11 cellular contexts compared by ENCODE assay signal in genomic region chr1:58290685-58291372, GRCh38.
DNase-seq lines count a peak whose midpoint lies in the region; ATAC-seq and TF ChIP-seq lines count a peak whose summit lies in the region.
"Had no signal": no experiment of that assay in that cellular context is flagged by ENCODE, and none has a peak within 500 bp of the region (broad histone marks: within the 10 kb centered on the region; RNA-seq: fewer than 3 reads in every experiment).

No MANE protein-coding gene starts in this region.

- 57% methylated on average over 4 of the region's 6 CpGs for WGBS in mesenchymal stem cell

- H3K27ac ChIP-seq in mesenchymal stem cell (ENCODE audit: low read length, poor library complexity, severe bottlenecking) = no peak overlapping the region
- no peak overlapping the region for H3K27ac ChIP-seq in vagina

- no peak overlapping the region for H3K4me2 ChIP-seq in mesenchymal stem cell (ENCODE audit: low read length, poor library complexity, severe bottlenecking)

- H3K14ac ChIP-seq in mesenchymal stem cell (ENCODE audit: low read length in 2 of 2) = no peak overlapping the region

- DNase-seq in Daoy (ENCODE audit: low read depth) (peak; percentile 5), Kasumi-1 (lab: John Stamatoyannopoulos, UW) (peak; percentile 0 to 24), T47D (ENCODE audit: low read depth in 1 of 2, low spot score in 1 of 2) (peak; percentile 17 to 40), mesenchymal stem cell (peak; percentile 17), vagina (ENCODE audit: extremely low spot score in 2 of 2) (no peak), globus pallidus (ENCODE audit: low spot score) (no peak)
- DNase-seq: activated CD4-positive, alpha-beta T cell treated with anti-CD3 and anti-CD28 coated beads for 4 hours; NCI-H526 treated with DMSO at 0.1 percent for 48 hours had no signal

- TF ChIP-seq CTCF in vagina (IDR thresholded peaks at IDR 0.05) = no peak

- no peak overlapping the region for H2BK120ac ChIP-seq in mesenchymal stem cell (ENCODE audit: low read depth, low read length)

- H3K9me3 ChIP-seq in mesenchymal stem cell (ENCODE audit: control insufficient read depth, low read length) (no peaks in the 10 kb centered on the region), vagina (no peaks in the 10 kb centered on the region)

- H3K23ac ChIP-seq in mesenchymal stem cell (ENCODE audit: low read length in 2 of 2) = no peak overlapping the region

- no peak overlapping the region for H4K91ac ChIP-seq in mesenchymal stem cell (ENCODE audit: low read length)

- H3K18ac ChIP-seq in mesenchymal stem cell (ENCODE audit: low read depth in 1 of 2, low read length in 2 of 2) = no peak overlapping the region

- H3K27me3 ChIP-seq in mesenchymal stem cell (ENCODE audit: control insufficient read depth in 1 of 2, insufficient read depth in 1 of 2, low read length in 2 of 2) (no peaks in the 10 kb centered on the region), vagina (no peaks in the 10 kb centered on the region)

- no peak overlapping the region for H2AFZ ChIP-seq in mesenchymal stem cell (ENCODE audit: low read depth, low read length)

- H3K4me3 ChIP-seq in mesenchymal stem cell (ENCODE audit: insufficient read depth in 1 of 2, low read depth in 1 of 2, low read length in 2 of 2) (no peak overlapping the region), vagina (no peak overlapping the region)

- no peak overlapping the region for H4K8ac ChIP-seq in mesenchymal stem cell (ENCODE audit: low read length)

- no peaks in the 10 kb centered on the region for H3K79me1 ChIP-seq in mesenchymal stem cell (replicated peaks; ENCODE audit: low read length, poor library complexity, severe bottlenecking)

- H2AK5ac ChIP-seq in mesenchymal stem cell (ENCODE audit: low read length, severe bottlenecking) = no peak overlapping the region

- intact Hi-C loops in vagina (cut with DNase I) = no loop called here

- H3K36me3 ChIP-seq in mesenchymal stem cell (ENCODE audit: control insufficient read depth in 1 of 2, insufficient read depth in 2 of 2, low read depth in 1 of 2, low read length in 2 of 2) (no peaks in the 10 kb centered on the region), vagina (no peaks in the 10 kb centered on the region)

- H3K4ac ChIP-seq in mesenchymal stem cell (ENCODE audit: low read depth in 1 of 2, low read length in 2 of 2) = no peak overlapping the region

- in situ Hi-C loops in T47D (cut with HindIII; ENCODE audit: low pct_unique_long_range_greater_than_20kb, low sequenced_read_pairs) = no loop called here

- no peak for TF ChIP-seq POLR2A in vagina (IDR thresholded peaks at IDR 0.05)

- no peak overlapping the region for H2BK12ac ChIP-seq in mesenchymal stem cell (ENCODE audit: low read length in 2 of 2)

- H3K4me1 ChIP-seq in mesenchymal stem cell (ENCODE audit: control insufficient read depth, insufficient read depth, low read depth, low read length) = no peaks in the 10 kb centered on the region
- no peaks in the 10 kb centered on the region for H3K4me1 ChIP-seq in vagina

- no peak overlapping the region for H2BK5ac ChIP-seq in mesenchymal stem cell (ENCODE audit: low read depth, low read length, poor library complexity, severe bottlenecking)

- ATAC-seq in HG03139 (IDR thresholded peaks at IDR 0.05; ENCODE audit: unreplicated experiment) (no peak), HG02938 (IDR thresholded peaks at IDR 0.05; ENCODE audit: unreplicated experiment) (no peak)
- ATAC-seq: sciatic nerve had no signal

- H2BK15ac ChIP-seq in mesenchymal stem cell (ENCODE audit: low read depth, poor library complexity, severe bottlenecking) = no peak overlapping the region

- no peak overlapping the region for H3K9ac ChIP-seq in mesenchymal stem cell (ENCODE audit: low read length)

Comparison
In these comparisons a context has a peak if more than half of its experiments do, and no peak if none do; other contexts are left out.
1. DNase-seq: peak in Daoy (single experiment), Kasumi-1 (2 of 2), T47D (2 of 2) and mesenchymal stem cell (single experiment); none in vagina (0 of 2) and globus pallidus (single experiment).